2 cellular contexts compared by ENCODE assay signal in genomic region chr9:113709721-113710120, GRCh38.
TF ChIP-seq lines count a peak whose summit lies in the region.

No MANE protein-coding gene starts in this region.

TF ChIP-seq in GM23338, 12 proteins besides CTCF, POLR2A, EP300 and RAD21 (continued from another document):
- TF ChIP-seq REST (IDR thresholded peaks at IDR 0.05; ENCODE audit: unreplicated experiment) (no peak), EZH2 (IDR thresholded peaks at IDR 0.05; ENCODE audit: low read depth, unreplicated experiment) (no peak), NANOG (IDR thresholded peaks at IDR 0.05; ENCODE audit: borderline replicate concordance) (no peak), POLR2AphosphoS5 (IDR thresholded peaks at IDR 0.05; ENCODE audit: low read depth) (no peak), ZNF462 (CRISPR knock-in tag; IDR thresholded peaks at IDR 0.05) (no peak), ZNF114 (CRISPR knock-in tag; IDR thresholded peaks at IDR 0.05) (no peak), ZNF331 (CRISPR knock-in tag; IDR thresholded peaks at IDR 0.05; ENCODE audit: low read depth) (no peak), JUNB (IDR thresholded peaks at IDR 0.05; ENCODE audit: unreplicated experiment) (no peak), CREB1 (CRISPR knock-in tag; IDR thresholded peaks at IDR 0.05; ENCODE audit: low read depth) (no peak), STAT1 (IDR thresholded peaks at IDR 0.05; ENCODE audit: unreplicated experiment) (no peak), ETS1 (IDR thresholded peaks at IDR 0.05) (no peak)

TF ChIP-seq in SK-N-SH treated with all-trans-retinoic acid at 6 μM for 48 hours, 23 proteins besides CTCF, POLR2A, EP300 and RAD21 (continued from another document):
- TF ChIP-seq ZFP30 (CRISPR knock-in tag; IDR thresholded peaks at IDR 0.05): no peak
- TF ChIP-seq ZNF8 (CRISPR knock-in tag; IDR thresholded peaks at IDR 0.05): no peak
TF ChIP-seq in SK-N-SH treated with all-trans-retinoic acid at 6 μM for 48 hours: peak in this region for 0.
